ENCODE assay signal across 28 cellular contexts in the genomic region with DNA sequence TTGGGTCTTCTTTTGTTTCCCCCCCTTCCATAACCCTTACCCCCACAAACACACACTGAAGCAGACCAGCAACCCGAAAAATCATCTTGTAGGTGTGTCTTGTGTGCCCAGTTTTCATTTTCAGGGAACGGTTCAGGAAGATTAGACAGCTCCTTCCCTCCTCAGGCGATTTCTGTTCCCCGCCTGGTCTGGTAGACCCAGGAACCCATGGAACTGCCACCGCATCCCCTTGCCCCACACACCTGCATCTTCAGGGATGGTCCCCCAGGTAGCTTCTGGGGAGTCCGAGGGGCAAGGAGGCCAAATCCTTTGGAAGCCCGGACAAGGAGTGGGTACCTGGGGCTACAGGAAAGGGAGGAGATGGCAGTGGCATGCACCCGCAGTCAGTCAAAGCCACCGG. TPM values are rescaled to one million over a fixed set of nuclear protein-coding genes. Genes with fewer than 3 reads are reported as not detected.
A peak's percentile ranks its signal among the peaks of the same experiment; 100 is the strongest.
DNase-seq lines count a peak whose midpoint lies in the region; ATAC-seq and TF ChIP-seq lines count a peak whose summit lies in the region.
"Had no signal": no experiment of that assay in that cellular context is flagged by ENCODE, and none has a peak within 500 bp of the region (broad histone marks: within the 10 kb centered on the region; RNA-seq: fewer than 3 reads in every experiment).

No MANE protein-coding gene starts in this region.

- H3K79me2 ChIP-seq in GM23338 (replicated peaks; ENCODE audit: insufficient read depth): no peaks in the 10 kb centered on the region

- 0 out of 2 replicates have a peak, but pooled peaks cover 22% of the 10 kb centered on the region for H3F3A ChIP-seq in GM23338 (replicated peaks; ENCODE audit: low read depth)

- H3K36me3 ChIP-seq in GM23338 (ENCODE audit: insufficient read depth): no peaks in the 10 kb centered on the region
- H3K36me3 ChIP-seq in iPS-15b (ENCODE audit: control insufficient read depth, insufficient read depth, low read length): no peaks in the 10 kb centered on the region
- H3K36me3 ChIP-seq: MG63, SJSA1 had no signal

- H3K9me3 Mint-ChIP-seq in GM23338: peaks cover 3% of the 10 kb centered on the region; the same call in 1 of the 3 replicates
- no peaks in the 10 kb centered on the region for H3K9me3 Mint-ChIP-seq in CD4-positive, alpha-beta T cell
- H3K9me3 Mint-ChIP-seq: CD8-positive, alpha-beta memory T cell had no signal

- peaks cover 39% of the 10 kb centered on the region for H3K4me1 Mint-ChIP-seq in GM23338
- H3K4me1 Mint-ChIP-seq in CD4-positive, alpha-beta T cell (ENCODE audit: low read depth): peaks cover 24% of the 10 kb centered on the region

- no peak overlapping the region for H3K9ac ChIP-seq in iPS-15b (ENCODE audit: low read depth, low read length)

- peaks cover 50% of the 10 kb centered on the region for H3K4me1 ChIP-seq in GM23338 (ENCODE audit: insufficient read depth)
- H3K4me1 ChIP-seq in iPS-15b (ENCODE audit: control insufficient read depth, insufficient read depth, low read length): peaks cover 4% of the 10 kb centered on the region

- H3K9me3 ChIP-seq in iPS-15b (ENCODE audit: control insufficient read depth, insufficient read depth, low read length): no peaks in the 10 kb centered on the region
- H3K9me3 ChIP-seq in CD4-positive, alpha-beta T cell (ENCODE audit: control insufficient read depth, low read length): no peaks in the 10 kb centered on the region
- H3K9me3 ChIP-seq: MG63, SJSA1 had no signal

- no peak overlapping the region for H3K4me3 Mint-ChIP-seq in GM23338
- H3K4me3 Mint-ChIP-seq in CD4-positive, alpha-beta T cell: no peak overlapping the region
- H3K4me3 Mint-ChIP-seq: CD8-positive, alpha-beta memory T cell had no signal

- H3K27me3 Mint-ChIP-seq in GM23338 (ENCODE audit: insufficient read depth, low read depth, poor library complexity): peaks cover 88% of the 10 kb centered on the region
- peaks cover 87% of the 10 kb centered on the region for H3K27me3 Mint-ChIP-seq in CD4-positive, alpha-beta T cell

- H2AFZ ChIP-seq in GM23338: no peak overlapping the region

- no peak for TF ChIP-seq CTCF in GM10266 (IDR thresholded peaks at IDR 0.05; ENCODE audit: control insufficient read depth, insufficient read depth, low read depth, missing control alignments)
- TF ChIP-seq CTCF in GM23338 (conservative IDR thresholded peaks at IDR 0.05; ENCODE audit: low read depth in 2 of 2): no peak
- no peak for TF ChIP-seq CTCF in CD4-positive, alpha-beta T cell (IDR thresholded peaks at IDR 0.05)

- POLR2A ChIA-PET in CD4-positive, alpha-beta T cell (lab: Charles Lee): no interaction called here

- intact Hi-C loops in CD4-positive, alpha-beta T cell (cut with DNase I, micrococcal nuclease): no loop called here

- H3K27me3 ChIP-seq in GM23338 (ENCODE audit: insufficient read depth): peaks cover 100% of the 10 kb centered on the region
- H3K27me3 ChIP-seq in iPS-15b (ENCODE audit: control insufficient read depth, insufficient read depth, low read length): peaks cover 100% of the 10 kb centered on the region
- H3K27me3 ChIP-seq in CD4-positive, alpha-beta T cell (ENCODE audit: control insufficient read depth, insufficient read depth, low read length): peaks cover 91% of the 10 kb centered on the region
- H3K27me3 ChIP-seq: MG63 had no signal

- ATAC-seq in GM23338: no peak
- ATAC-seq in CD4-positive, alpha-beta T cell (ENCODE audit: poor library complexity): no peak
- ATAC-seq: HCT116 had no signal

- no peak overlapping the region for H3K4me3 ChIP-seq in GM23338
- H3K4me3 ChIP-seq in iPS-15b (ENCODE audit: low read depth, low read length): peak overlapping the region; percentile 18
- H3K4me3 ChIP-seq: MG63, SJSA1 had no signal

- no peak overlapping the region for H3K4me2 ChIP-seq in GM23338

- no peaks in the 10 kb centered on the region for H3K36me3 Mint-ChIP-seq in GM23338 (ENCODE audit: low read depth)
- H3K36me3 Mint-ChIP-seq in CD4-positive, alpha-beta T cell (ENCODE audit: low read depth): no peaks in the 10 kb centered on the region
- H3K36me3 Mint-ChIP-seq: CD8-positive, alpha-beta memory T cell had no signal

- DNase-seq in GM10266 (ENCODE audit: extremely low spot score) (peak; percentile 3), GM23338 (ENCODE audit: low spot score) (no peak), retina (peak; percentile 39), KG1 (lab: John Stamatoyannopoulos, UW) (no peak)
- no peak for DNase-seq in CD4-positive, alpha-beta T cell
- no peak for DNase-seq in activated CD4-positive, CD25-positive, alpha-beta regulatory T cell (lab: John Stamatoyannopoulos, UW)
- DNase-seq: CD8-positive, alpha-beta memory T cell; DMS 273 treated with DMSO at 0.1 percent for 48 hours; DMS79; EL; GDM1; GOT3; KBM-7; MG63; NCI-H1048; NCI-H1417; NCI-H1694 treated with DMSO at 0.1 percent for 48 hours; NCI-H2081 treated with DMSO at 0.1 percent for 48 hours; NCI-H2171; NCI-H226; NCI-H510A; NCI-H69; Right ventricle myocardium superior; RPMI8226 had no signal

- H3K9me2 ChIP-seq in GM23338 (ENCODE audit: insufficient read depth): no peaks in the 10 kb centered on the region

- CTCF ChIA-PET in CD4-positive, alpha-beta T cell (lab: Charles Lee): interaction anchor here (1.4 kb wide), 1 partner anchor 10 kb away, joined by 3 read pairs; no protein-coding TSS in a partner anchor

- no peak overlapping the region for H3K27ac ChIP-seq in GM23338 (ENCODE audit: low read depth)
- no peak overlapping the region for H3K27ac ChIP-seq in CD4-positive, alpha-beta T cell (ENCODE audit: low read depth, low read length)
- H3K27ac ChIP-seq: C4-2B, SJSA1 had no signal

- no peak overlapping the region for H3K27ac Mint-ChIP-seq in GM23338
- H3K27ac Mint-ChIP-seq in CD4-positive, alpha-beta T cell: no peak overlapping the region

- H4K20me1 ChIP-seq in GM23338 (replicated peaks; ENCODE audit: insufficient read depth): peaks cover 27% of the 10 kb centered on the region

TF ChIP-seq in GM23338, 12 proteins besides CTCF, POLR2A, EP300 and RAD21:
- TF ChIP-seq EZH2phosphoT487 (IDR thresholded peaks at IDR 0.05; ENCODE audit: unreplicated experiment) (no peak), EZH2 (IDR thresholded peaks at IDR 0.05; ENCODE audit: low read depth, unreplicated experiment) (peak; percentile 75), ETS1 (IDR thresholded peaks at IDR 0.05) (no peak), REST (IDR thresholded peaks at IDR 0.05; ENCODE audit: unreplicated experiment) (no peak), JUNB (IDR thresholded peaks at IDR 0.05; ENCODE audit: unreplicated experiment) (no peak)

RNA-seq across cellular contexts. Expression of gene VAX2, which starts 5.1 kb away (rescaled TPM):
- total RNA-seq in GM23338 (2014; rRNA removed; shearing (Covaris generic)): 0.31 TPM in 1 of 2 replicates, not detected in the other
- polyA plus RNA-seq in GM23338 (2016; fragmentation: Nextera tagmentation; extraction: Ambion mirVana): not detected in 2 replicates
- not detected for total RNA-seq in CD4-positive, alpha-beta T cell
- total RNA-seq: CD8-positive, alpha-beta memory T cell; SJSA1 had no signal
- polyA plus RNA-seq: CD8-positive, alpha-beta memory T cell had no signal

RNA-seq across cellular contexts. Expression of gene ATP6V1B1, which starts 30.3 kb away (rescaled TPM):
- total RNA-seq in GM23338 (2014; rRNA removed; shearing (Covaris generic)): not detected in 2 replicates
- not detected in 2 replicates for polyA plus RNA-seq in GM23338 (2016; fragmentation: Nextera tagmentation; extraction: Ambion mirVana)
- not detected for total RNA-seq in CD4-positive, alpha-beta T cell
- total RNA-seq: CD8-positive, alpha-beta memory T cell; SJSA1 had no signal
- polyA plus RNA-seq: CD8-positive, alpha-beta memory T cell had no signal

Comparison
In these comparisons a context has a peak if more than half of its experiments do, and no peak if none do; other contexts are left out.
1. DNase-seq: peak in GM10266 (single experiment) and retina (single experiment); none in GM23338 (single experiment), CD4-positive, alpha-beta T cell (0 of 10), KG1 (single experiment) and activated CD4-positive, CD25-positive, alpha-beta regulatory T cell (0 of 4).